In the genomic region with DNA sequence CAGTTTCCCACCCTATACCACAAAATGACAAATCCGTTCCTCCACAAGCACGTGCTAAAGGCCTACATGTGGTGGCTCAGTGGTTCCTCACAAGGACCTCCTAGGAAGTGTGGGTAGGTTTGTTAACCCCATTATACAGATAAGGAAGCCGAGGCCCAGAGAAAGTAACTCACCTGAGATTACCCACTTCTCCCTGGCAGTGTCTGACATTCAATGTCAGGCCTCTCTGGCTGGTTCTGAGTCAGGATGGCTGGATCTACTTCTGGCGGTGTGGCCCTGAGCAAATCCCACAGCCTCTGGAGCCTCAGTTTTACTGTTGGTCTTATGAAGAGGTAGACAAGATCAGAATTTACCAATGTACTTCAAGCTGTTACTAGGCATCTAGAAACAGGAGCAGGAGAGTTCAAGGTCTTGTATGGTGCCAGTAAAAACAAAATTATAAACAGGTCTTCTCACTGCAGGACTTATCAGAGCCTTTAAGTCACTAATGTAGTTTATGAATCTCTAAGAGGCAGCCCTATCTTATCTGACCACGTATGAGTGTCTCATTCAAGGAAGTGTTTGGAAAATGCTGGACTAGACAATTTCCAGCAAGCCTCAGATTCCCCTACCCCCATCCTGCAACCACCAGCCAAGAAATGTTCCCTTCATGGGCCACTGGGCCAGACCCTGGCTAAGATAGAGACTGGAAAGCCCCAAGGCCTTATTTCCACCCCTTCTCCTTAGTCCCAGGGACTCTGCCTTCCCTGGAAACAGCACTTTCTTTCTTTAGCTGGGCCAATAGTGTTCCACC, we compare ENCODE assay signal across 14 cellular contexts. TPM values are rescaled to one million over a fixed set of nuclear protein-coding genes. Genes with fewer than 3 reads are reported as not detected.
DNase-seq lines count a peak whose midpoint lies in the region; ATAC-seq and TF ChIP-seq lines count a peak whose summit lies in the region.
"Had no signal": no experiment of that assay in that cellular context is flagged by ENCODE, and none has a peak within 500 bp of the region (broad histone marks: within the 10 kb centered on the region; RNA-seq: fewer than 3 reads in every experiment).

No MANE protein-coding gene starts in this region.

- H3K27me3 Mint-ChIP-seq in nephron progenitor cell (ENCODE audit: low read depth, poor library complexity) = peaks cover 3% of the 10 kb centered on the region
- H3K27me3 Mint-ChIP-seq: activated naive CD8-positive, alpha-beta T cell treated with anti-CD3 and anti-CD28 coated beads, Interleukin-2, amount 10 ng/mL, durations not matched to agents 7 days and 5 days had no signal

- peak overlapping the region in 11 of 12 donors; percentile 53 to 83 (median 72) for H3K4me3 ChIP-seq in heart left ventricle
- H3K4me3 ChIP-seq in vagina = peak overlapping the region; percentile 61 to 65

- WGBS in heart left ventricle, 4 donors = 35 to 55% (median 46%) methylated on average over 5 of the region's 5 CpGs

- no peak for DNase-seq in Right ventricle myocardium inferior (ENCODE audit: missing footprints)
- DNase-seq in cardiac septum (ENCODE audit: low spot score) = no peak
- peak in 2 of 5 donors; percentile 38 to 49 for DNase-seq in heart left ventricle
- DNase-seq in nephron progenitor cell = no peak
- no peak for DNase-seq in vagina (ENCODE audit: extremely low spot score in 2 of 2)
- no peak for DNase-seq in NCI-H69 (lab: John Stamatoyannopoulos, UW)
- DNase-seq in NCI-H774 (lab: John Stamatoyannopoulos, UW) = no peak
- DNase-seq: 8988T; activated CD4-positive, alpha-beta T cell treated with anti-CD3 and anti-CD28 coated beads, Interleukin-2, amount 50 U/mL, for 4 hours; activated naive CD8-positive, alpha-beta T cell treated with anti-CD3 and anti-CD28 coated beads, Interleukin-2, amount 10 ng/mL, durations not matched to agents 7 days and 5 days; DND-41; NCI-H187 treated with DMSO at 0.1 percent for 48 hours had no signal

- ATAC-seq in Right ventricle myocardium inferior (peak; percentile 22), heart left ventricle (peak; percentile 2 to 12 (median 6)), HG02759 (IDR thresholded peaks at IDR 0.05; ENCODE audit: unreplicated experiment) (no peak)

- H3K4me1 ChIP-seq in heart left ventricle = peaks cover 0 to 59% (median 20%) of the 10 kb centered on the region in 12 donors
- H3K4me1 ChIP-seq in vagina = peaks cover 44% of the 10 kb centered on the region

- H3K27me3 ChIP-seq in heart left ventricle (no peaks in the 10 kb centered on the region), vagina (no peaks in the 10 kb centered on the region)

- TF ChIP-seq CTCF in heart left ventricle (IDR thresholded peaks at IDR 0.05) (no peak), nephron progenitor cell (IDR thresholded peaks at IDR 0.05) (no peak), vagina (IDR thresholded peaks at IDR 0.05) (no peak)

- H3K36me3 ChIP-seq in heart left ventricle (peaks cover 0 to 18% (median 12%) of the 10 kb centered on the region in 9 donors), vagina (no peaks in the 10 kb centered on the region)

- H3K27ac ChIP-seq in heart left ventricle (peak overlapping the region; percentile 50 to 99 (median 95)), vagina (peak overlapping the region; percentile 54)

- H3K9me3 Mint-ChIP-seq in nephron progenitor cell = no peaks in the 10 kb centered on the region
- H3K9me3 Mint-ChIP-seq: activated naive CD8-positive, alpha-beta T cell treated with anti-CD3 and anti-CD28 coated beads, Interleukin-2, amount 10 ng/mL, durations not matched to agents 7 days and 5 days had no signal

- H3K4me3 Mint-ChIP-seq in nephron progenitor cell = no peak overlapping the region
- H3K4me3 Mint-ChIP-seq: activated naive CD8-positive, alpha-beta T cell treated with anti-CD3 and anti-CD28 coated beads, Interleukin-2, amount 10 ng/mL, durations not matched to agents 7 days and 5 days had no signal

- no peaks in the 10 kb centered on the region for H3K9me3 ChIP-seq in heart left ventricle
- no peaks in the 10 kb centered on the region for H3K9me3 ChIP-seq in vagina

- no peaks in the 10 kb centered on the region for H3K36me3 Mint-ChIP-seq in nephron progenitor cell (ENCODE audit: low read depth)
- H3K36me3 Mint-ChIP-seq: activated naive CD8-positive, alpha-beta T cell treated with anti-CD3 and anti-CD28 coated beads, Interleukin-2, amount 10 ng/mL, durations not matched to agents 7 days and 5 days had no signal

- intact Hi-C loops in Right ventricle myocardium inferior (cut with DNase I) (loop anchor here (2.0 to 5.0 kb wide), 3 partner anchors 64 to 230 kb away; no protein-coding TSS in a partner anchor), cardiac septum (cut with DNase I) (no loop called here), heart left ventricle (cut with DNase I) (loop anchor here in 4 of 10 donors (5.0 to 10.0 kb wide), 3 partner anchors 64 to 229 kb away; no protein-coding TSS in a partner anchor), vagina (cut with DNase I) (no loop called here)

- TF ChIP-seq POLR2A in heart left ventricle (IDR thresholded peaks at IDR 0.05) = no peak
- no peak for TF ChIP-seq POLR2A in vagina (IDR thresholded peaks at IDR 0.05)

- H3K4me1 Mint-ChIP-seq in nephron progenitor cell = peaks cover 42% of the 10 kb centered on the region
- H3K4me1 Mint-ChIP-seq: activated naive CD8-positive, alpha-beta T cell treated with anti-CD3 and anti-CD28 coated beads, Interleukin-2, amount 10 ng/mL, durations not matched to agents 7 days and 5 days had no signal

- H3K27ac Mint-ChIP-seq in nephron progenitor cell = peak overlapping the region; percentile 82
- H3K27ac Mint-ChIP-seq: activated naive CD8-positive, alpha-beta T cell treated with anti-CD3 and anti-CD28 coated beads, Interleukin-2, amount 10 ng/mL, durations not matched to agents 7 days and 5 days had no signal

RNA-seq across cellular contexts. Expression of gene HSPB8, which starts 4.2 kb away (rescaled TPM):
- total RNA-seq in Right ventricle myocardium inferior = 572 TPM
- 529 TPM for total RNA-seq in cardiac septum
- 100 to 1,000 TPM; 417 to 662 (median 558) TPM for total RNA-seq in heart left ventricle
- polyA plus RNA-seq in heart left ventricle = 100 to 1,000 TPM; 446 to 523 TPM
- 58.4 TPM for total RNA-seq in vagina
- total RNA-seq: activated naive CD8-positive, alpha-beta T cell treated with anti-CD3 and anti-CD28 coated beads, Interleukin-2, amount 10 ng/mL, durations not matched to agents 7 days and 5 days; T-helper 1 cell treated with Interleukin-12 subunit alpha and Interleukin-12 subunit beta and Interleukin-4 antibody, amounts not matched to agents 30 ng/mL and 1 ng/mL, for 36 hours had no signal
